1 cellular context compared by ENCODE assay signal in the genomic region with DNA sequence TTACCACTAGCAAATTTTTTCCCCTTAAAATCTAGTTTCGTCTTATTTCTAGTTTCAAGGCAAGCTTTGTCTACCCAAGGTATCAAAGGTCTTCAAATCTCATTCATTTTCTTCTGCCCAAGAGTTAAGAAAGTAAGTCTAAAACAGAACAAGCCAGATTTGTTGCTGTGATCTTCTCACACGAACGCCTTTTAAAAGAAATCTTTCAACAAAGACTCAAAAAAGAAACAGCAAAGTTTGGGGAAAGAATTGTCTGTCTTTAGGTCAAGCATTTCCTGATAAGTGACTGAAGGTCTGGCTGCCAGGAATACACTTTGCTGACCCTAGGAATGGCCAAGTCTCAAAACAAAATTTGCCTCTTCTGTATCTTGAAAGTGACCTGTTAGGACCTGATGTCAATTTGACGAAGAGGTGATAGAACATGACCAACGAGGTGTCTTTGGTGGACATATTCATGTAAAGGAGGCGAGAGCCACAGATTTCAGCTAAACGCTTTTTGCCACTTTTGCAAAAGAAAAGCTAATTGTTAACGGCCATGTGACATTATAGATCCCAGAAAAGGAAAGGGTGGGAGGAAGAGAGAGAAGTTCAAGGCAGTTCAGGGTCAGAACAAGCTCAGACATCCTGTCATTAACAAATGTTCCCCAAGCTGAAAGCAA.
TF ChIP-seq lines count a peak whose summit lies in the region.

No MANE protein-coding gene starts in this region.

TF ChIP-seq in K562, 482 proteins besides CTCF, POLR2A, EP300 and RAD21 (continued from another document and continues in another):
- TF ChIP-seq, protein P1, sequence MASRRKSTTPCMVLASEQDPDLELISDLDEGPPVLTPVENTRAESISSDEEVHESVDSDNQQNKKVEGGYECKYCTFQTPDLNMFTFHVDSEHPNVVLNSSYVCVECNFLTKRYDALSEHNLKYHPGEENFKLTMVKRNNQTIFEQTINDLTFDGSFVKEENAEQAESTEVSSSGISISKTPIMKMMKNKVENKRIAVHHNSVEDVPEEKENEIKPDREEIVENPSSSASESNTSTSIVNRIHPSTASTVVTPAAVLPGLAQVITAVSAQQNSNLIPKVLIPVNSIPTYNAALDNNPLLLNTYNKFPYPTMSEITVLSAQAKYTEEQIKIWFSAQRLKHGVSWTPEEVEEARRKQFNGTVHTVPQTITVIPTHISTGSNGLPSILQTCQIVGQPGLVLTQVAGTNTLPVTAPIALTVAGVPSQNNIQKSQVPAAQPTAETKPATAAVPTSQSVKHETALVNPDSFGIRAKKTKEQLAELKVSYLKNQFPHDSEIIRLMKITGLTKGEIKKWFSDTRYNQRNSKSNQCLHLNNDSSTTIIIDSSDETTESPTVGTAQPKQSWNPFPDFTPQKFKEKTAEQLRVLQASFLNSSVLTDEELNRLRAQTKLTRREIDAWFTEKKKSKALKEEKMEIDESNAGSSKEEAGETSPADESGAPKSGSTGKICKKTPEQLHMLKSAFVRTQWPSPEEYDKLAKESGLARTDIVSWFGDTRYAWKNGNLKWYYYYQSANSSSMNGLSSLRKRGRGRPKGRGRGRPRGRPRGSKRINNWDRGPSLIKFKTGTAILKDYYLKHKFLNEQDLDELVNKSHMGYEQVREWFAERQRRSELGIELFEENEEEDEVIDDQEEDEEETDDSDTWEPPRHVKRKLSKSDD (conservative IDR thresholded peaks at IDR 0.05; ENCODE audit: low read length): no peak
- TF ChIP-seq ERF (CRISPR knock-in tag; IDR thresholded peaks at IDR 0.05): no peak
- 0 out of 2 replicates have a peak, but pooled peaks have one; percentile 19 for TF ChIP-seq SMARCA5 (IDR thresholded peaks at IDR 0.05)
- TF ChIP-seq RBM39 (optimal IDR thresholded peaks at IDR 0.05; ENCODE audit: low read depth, low read length): no peak
- TF ChIP-seq E2F3 (CRISPR knock-in tag; IDR thresholded peaks at IDR 0.05): no peak
- TF ChIP-seq, protein P2, sequence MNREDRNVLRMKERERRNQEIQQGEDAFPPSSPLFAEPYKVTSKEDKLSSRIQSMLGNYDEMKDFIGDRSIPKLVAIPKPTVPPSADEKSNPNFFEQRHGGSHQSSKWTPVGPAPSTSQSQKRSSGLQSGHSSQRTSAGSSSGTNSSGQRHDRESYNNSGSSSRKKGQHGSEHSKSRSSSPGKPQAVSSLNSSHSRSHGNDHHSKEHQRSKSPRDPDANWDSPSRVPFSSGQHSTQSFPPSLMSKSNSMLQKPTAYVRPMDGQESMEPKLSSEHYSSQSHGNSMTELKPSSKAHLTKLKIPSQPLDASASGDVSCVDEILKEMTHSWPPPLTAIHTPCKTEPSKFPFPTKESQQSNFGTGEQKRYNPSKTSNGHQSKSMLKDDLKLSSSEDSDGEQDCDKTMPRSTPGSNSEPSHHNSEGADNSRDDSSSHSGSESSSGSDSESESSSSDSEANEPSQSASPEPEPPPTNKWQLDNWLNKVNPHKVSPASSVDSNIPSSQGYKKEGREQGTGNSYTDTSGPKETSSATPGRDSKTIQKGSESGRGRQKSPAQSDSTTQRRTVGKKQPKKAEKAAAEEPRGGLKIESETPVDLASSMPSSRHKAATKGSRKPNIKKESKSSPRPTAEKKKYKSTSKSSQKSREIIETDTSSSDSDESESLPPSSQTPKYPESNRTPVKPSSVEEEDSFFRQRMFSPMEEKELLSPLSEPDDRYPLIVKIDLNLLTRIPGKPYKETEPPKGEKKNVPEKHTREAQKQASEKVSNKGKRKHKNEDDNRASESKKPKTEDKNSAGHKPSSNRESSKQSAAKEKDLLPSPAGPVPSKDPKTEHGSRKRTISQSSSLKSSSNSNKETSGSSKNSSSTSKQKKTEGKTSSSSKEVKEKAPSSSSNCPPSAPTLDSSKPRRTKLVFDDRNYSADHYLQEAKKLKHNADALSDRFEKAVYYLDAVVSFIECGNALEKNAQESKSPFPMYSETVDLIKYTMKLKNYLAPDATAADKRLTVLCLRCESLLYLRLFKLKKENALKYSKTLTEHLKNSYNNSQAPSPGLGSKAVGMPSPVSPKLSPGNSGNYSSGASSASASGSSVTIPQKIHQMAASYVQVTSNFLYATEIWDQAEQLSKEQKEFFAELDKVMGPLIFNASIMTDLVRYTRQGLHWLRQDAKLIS (CRISPR knock-in tag; IDR thresholded peaks at IDR 0.05): 0 out of 2 replicates have a peak, but pooled peaks have one; percentile 50
- no peak for TF ChIP-seq ADNP (tag; IDR thresholded peaks at IDR 0.05)
- peak; percentile 16 for TF ChIP-seq TBP (optimal IDR thresholded peaks at IDR 0.05; ENCODE audit: low read depth, low read length)
- TF ChIP-seq, protein P3, sequence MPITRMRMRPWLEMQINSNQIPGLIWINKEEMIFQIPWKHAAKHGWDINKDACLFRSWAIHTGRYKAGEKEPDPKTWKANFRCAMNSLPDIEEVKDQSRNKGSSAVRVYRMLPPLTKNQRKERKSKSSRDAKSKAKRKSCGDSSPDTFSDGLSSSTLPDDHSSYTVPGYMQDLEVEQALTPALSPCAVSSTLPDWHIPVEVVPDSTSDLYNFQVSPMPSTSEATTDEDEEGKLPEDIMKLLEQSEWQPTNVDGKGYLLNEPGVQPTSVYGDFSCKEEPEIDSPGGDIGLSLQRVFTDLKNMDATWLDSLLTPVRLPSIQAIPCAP (CRISPR knock-in tag; IDR thresholded peaks at IDR 0.05; ENCODE audit: borderline replicate concordance): no peak
- TF ChIP-seq, protein P4, sequence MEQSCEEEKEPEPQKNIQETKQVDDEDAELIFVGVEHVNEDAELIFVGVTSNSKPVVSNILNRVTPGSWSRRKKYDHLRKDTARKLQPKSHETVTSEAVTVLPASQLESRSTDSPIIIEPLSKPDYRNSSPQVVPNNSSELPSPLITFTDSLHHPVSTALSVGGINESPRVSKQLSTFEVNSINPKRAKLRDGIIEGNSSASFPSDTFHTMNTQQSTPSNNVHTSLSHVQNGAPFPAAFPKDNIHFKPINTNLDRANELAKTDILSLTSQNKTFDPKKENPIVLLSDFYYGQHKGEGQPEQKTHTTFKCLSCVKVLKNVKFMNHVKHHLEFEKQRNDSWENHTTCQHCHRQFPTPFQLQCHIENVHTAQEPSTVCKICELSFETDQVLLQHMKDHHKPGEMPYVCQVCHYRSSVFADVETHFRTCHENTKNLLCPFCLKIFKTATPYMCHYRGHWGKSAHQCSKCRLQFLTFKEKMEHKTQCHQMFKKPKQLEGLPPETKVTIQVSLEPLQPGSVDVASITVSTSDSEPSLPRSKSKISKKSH (CRISPR knock-in tag; IDR thresholded peaks at IDR 0.05): no peak
- TF ChIP-seq, protein P5, sequence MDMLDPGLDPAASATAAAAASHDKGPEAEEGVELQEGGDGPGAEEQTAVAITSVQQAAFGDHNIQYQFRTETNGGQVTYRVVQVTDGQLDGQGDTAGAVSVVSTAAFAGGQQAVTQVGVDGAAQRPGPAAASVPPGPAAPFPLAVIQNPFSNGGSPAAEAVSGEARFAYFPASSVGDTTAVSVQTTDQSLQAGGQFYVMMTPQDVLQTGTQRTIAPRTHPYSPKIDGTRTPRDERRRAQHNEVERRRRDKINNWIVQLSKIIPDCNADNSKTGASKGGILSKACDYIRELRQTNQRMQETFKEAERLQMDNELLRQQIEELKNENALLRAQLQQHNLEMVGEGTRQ (CRISPR knock-in tag; IDR thresholded peaks at IDR 0.05): no peak
- 0 out of 2 replicates have a peak, but pooled peaks have one; percentile 2 for TF ChIP-seq CBX5 (IDR thresholded peaks at IDR 0.05; ENCODE audit: borderline replicate concordance, low read depth)
- TF ChIP-seq, protein P6, sequence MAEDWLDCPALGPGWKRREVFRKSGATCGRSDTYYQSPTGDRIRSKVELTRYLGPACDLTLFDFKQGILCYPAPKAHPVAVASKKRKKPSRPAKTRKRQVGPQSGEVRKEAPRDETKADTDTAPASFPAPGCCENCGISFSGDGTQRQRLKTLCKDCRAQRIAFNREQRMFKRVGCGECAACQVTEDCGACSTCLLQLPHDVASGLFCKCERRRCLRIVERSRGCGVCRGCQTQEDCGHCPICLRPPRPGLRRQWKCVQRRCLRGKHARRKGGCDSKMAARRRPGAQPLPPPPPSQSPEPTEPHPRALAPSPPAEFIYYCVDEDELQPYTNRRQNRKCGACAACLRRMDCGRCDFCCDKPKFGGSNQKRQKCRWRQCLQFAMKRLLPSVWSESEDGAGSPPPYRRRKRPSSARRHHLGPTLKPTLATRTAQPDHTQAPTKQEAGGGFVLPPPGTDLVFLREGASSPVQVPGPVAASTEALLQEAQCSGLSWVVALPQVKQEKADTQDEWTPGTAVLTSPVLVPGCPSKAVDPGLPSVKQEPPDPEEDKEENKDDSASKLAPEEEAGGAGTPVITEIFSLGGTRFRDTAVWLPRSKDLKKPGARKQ (CRISPR knock-in tag; IDR thresholded peaks at IDR 0.05): no peak
- TF ChIP-seq, protein P7, sequence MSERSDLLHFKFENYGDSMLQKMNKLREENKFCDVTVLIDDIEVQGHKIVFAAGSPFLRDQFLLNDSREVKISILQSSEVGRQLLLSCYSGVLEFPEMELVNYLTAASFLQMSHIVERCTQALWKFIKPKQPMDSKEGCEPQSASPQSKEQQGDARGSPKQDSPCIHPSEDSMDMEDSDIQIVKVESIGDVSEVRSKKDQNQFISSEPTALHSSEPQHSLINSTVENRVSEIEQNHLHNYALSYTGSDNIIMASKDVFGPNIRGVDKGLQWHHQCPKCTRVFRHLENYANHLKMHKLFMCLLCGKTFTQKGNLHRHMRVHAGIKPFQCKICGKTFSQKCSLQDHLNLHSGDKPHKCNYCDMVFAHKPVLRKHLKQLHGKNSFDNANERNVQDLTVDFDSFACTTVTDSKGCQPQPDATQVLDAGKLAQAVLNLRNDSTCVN (CRISPR knock-in tag; IDR thresholded peaks at IDR 0.05): no peak
- TF ChIP-seq, protein P8, sequence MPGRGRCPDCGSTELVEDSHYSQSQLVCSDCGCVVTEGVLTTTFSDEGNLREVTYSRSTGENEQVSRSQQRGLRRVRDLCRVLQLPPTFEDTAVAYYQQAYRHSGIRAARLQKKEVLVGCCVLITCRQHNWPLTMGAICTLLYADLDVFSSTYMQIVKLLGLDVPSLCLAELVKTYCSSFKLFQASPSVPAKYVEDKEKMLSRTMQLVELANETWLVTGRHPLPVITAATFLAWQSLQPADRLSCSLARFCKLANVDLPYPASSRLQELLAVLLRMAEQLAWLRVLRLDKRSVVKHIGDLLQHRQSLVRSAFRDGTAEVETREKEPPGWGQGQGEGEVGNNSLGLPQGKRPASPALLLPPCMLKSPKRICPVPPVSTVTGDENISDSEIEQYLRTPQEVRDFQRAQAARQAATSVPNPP (IDR thresholded peaks at IDR 0.05; ENCODE audit: borderline replicate concordance, insufficient read depth, insufficient read length): no peak
- no peak for TF ChIP-seq MEF2A (IDR thresholded peaks at IDR 0.05; ENCODE audit: control insufficient read depth, low read depth, low read length)
- TF ChIP-seq BHLHE40 (IDR thresholded peaks at IDR 0.05; ENCODE audit: low read length): no peak
- TF ChIP-seq, protein P9, sequence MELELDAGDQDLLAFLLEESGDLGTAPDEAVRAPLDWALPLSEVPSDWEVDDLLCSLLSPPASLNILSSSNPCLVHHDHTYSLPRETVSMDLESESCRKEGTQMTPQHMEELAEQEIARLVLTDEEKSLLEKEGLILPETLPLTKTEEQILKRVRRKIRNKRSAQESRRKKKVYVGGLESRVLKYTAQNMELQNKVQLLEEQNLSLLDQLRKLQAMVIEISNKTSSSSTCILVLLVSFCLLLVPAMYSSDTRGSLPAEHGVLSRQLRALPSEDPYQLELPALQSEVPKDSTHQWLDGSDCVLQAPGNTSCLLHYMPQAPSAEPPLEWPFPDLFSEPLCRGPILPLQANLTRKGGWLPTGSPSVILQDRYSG (tag; conservative IDR thresholded peaks at IDR 0.05; ENCODE audit: low read depth): no peak
- TF ChIP-seq, protein P10, sequence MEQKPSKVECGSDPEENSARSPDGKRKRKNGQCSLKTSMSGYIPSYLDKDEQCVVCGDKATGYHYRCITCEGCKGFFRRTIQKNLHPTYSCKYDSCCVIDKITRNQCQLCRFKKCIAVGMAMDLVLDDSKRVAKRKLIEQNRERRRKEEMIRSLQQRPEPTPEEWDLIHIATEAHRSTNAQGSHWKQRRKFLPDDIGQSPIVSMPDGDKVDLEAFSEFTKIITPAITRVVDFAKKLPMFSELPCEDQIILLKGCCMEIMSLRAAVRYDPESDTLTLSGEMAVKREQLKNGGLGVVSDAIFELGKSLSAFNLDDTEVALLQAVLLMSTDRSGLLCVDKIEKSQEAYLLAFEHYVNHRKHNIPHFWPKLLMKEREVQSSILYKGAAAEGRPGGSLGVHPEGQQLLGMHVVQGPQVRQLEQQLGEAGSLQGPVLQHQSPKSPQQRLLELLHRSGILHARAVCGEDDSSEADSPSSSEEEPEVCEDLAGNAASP (IDR thresholded peaks at IDR 0.05): no peak
- no peak for TF ChIP-seq MEIS2 (IDR thresholded peaks at IDR 0.05; ENCODE audit: partially characterized antibody)
- TF ChIP-seq TEAD4 (IDR thresholded peaks at IDR 0.05; ENCODE audit: low read length): no peak
- no peak for TF ChIP-seq TEAD4 (CRISPR knock-in tag; IDR thresholded peaks at IDR 0.05; ENCODE audit: borderline replicate concordance)
- TF ChIP-seq CREBBP (IDR thresholded peaks at IDR 0.05; ENCODE audit: low read depth, low read length): no peak
- TF ChIP-seq, protein P11, sequence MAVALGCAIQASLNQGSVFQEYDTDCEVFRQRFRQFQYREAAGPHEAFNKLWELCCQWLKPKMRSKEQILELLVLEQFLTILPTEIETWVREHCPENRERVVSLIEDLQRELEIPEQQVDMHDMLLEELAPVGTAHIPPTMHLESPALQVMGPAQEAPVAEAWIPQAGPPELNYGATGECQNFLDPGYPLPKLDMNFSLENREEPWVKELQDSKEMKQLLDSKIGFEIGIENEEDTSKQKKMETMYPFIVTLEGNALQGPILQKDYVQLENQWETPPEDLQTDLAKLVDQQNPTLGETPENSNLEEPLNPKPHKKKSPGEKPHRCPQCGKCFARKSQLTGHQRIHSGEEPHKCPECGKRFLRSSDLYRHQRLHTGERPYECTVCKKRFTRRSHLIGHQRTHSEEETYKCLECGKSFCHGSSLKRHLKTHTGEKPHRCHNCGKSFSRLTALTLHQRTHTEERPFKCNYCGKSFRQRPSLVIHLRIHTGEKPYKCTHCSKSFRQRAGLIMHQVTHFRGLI (CRISPR knock-in tag; IDR thresholded peaks at IDR 0.05): no peak
- no peak for TF ChIP-seq NELFE (IDR thresholded peaks at IDR 0.05; ENCODE audit: insufficient read depth, insufficient read length)
- TF ChIP-seq SAFB (IDR thresholded peaks at IDR 0.05; ENCODE audit: borderline replicate concordance, low read depth, low read length): no peak
- TF ChIP-seq, protein P12, sequence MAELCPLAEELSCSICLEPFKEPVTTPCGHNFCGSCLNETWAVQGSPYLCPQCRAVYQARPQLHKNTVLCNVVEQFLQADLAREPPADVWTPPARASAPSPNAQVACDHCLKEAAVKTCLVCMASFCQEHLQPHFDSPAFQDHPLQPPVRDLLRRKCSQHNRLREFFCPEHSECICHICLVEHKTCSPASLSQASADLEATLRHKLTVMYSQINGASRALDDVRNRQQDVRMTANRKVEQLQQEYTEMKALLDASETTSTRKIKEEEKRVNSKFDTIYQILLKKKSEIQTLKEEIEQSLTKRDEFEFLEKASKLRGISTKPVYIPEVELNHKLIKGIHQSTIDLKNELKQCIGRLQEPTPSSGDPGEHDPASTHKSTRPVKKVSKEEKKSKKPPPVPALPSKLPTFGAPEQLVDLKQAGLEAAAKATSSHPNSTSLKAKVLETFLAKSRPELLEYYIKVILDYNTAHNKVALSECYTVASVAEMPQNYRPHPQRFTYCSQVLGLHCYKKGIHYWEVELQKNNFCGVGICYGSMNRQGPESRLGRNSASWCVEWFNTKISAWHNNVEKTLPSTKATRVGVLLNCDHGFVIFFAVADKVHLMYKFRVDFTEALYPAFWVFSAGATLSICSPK (IDR thresholded peaks at IDR 0.05; ENCODE audit: borderline replicate concordance): no peak
- no peak for TF ChIP-seq FOS (IDR thresholded peaks at IDR 0.05; ENCODE audit: extremely low read depth, insufficient read length)
- TF ChIP-seq KDM2B (CRISPR knock-in tag; IDR thresholded peaks at IDR 0.05): no peak
- TF ChIP-seq, protein P13, sequence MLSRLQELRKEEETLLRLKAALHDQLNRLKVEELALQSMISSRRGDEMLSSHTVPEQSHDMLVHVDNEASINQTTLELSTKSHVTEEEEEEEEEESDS (CRISPR knock-in tag; IDR thresholded peaks at IDR 0.05): no peak
